8 cellular contexts compared by ENCODE assay signal in genomic region chr2:61854435-61855177, GRCh38. TPM values are rescaled to one million over a fixed set of nuclear protein-coding genes. Genes with fewer than 3 reads are reported as not detected.
DNase-seq lines count a peak whose midpoint lies in the region; ATAC-seq lines count a peak whose summit lies in the region.

No MANE protein-coding gene starts in this region.

- no peaks in the 10 kb centered on the region for H3K27me3 Mint-ChIP-seq in IgD-negative memory B cell

- H3K27me3 ChIP-seq in muscle layer of colon (ENCODE audit: control insufficient read depth in 1 of 2, insufficient read depth in 2 of 2, low read length in 2 of 2), result no peaks in the 10 kb centered on the region

- no peaks in the 10 kb centered on the region for H3K36me3 Mint-ChIP-seq in IgD-negative memory B cell

- H3K9me3 Mint-ChIP-seq in IgD-negative memory B cell, result no peaks in the 10 kb centered on the region

- peak overlapping the region; percentile 92 to 98 (median 96) for H3K4me3 Mint-ChIP-seq in IgD-negative memory B cell

- H3K27ac ChIP-seq in muscle layer of colon (ENCODE audit: low read depth, low read length), result peak overlapping the region; percentile 85

- ATAC-seq in GM21576 (IDR thresholded peaks at IDR 0.05; ENCODE audit: unreplicated experiment), result peak; percentile 85
- peak; percentile 98 for ATAC-seq in esophagus mucosa

- DNase-seq in DMS153 treated with DMSO at 0.1 percent for 48 hours (lab: John Stamatoyannopoulos, UW; ENCODE audit: unreplicated experiment) (peak; percentile 95), OCI-M1 (lab: John Stamatoyannopoulos, UW) (peak; percentile 94)
- peak; percentile 81 for DNase-seq in activated T-cell treated with anti-CD3 and anti-CD28 coated beads, Interleukin-2, amount 50 U/mL, for 1 hour
- DNase-seq in stimulated activated CD8-positive, alpha-beta memory T cell treated with anti-CD3 and anti-CD28 coated beads, Interleukin-7, amount 100 ng/mL, for 1 hour (ENCODE audit: low read depth in 2 of 2), result peak; percentile 61 to 74

- no peaks in the 10 kb centered on the region for H3K9me3 ChIP-seq in muscle layer of colon (ENCODE audit: low read length)

- H3K4me1 Mint-ChIP-seq in IgD-negative memory B cell, result peaks cover 6 to 12% (median 7%) of the 10 kb centered on the region in 3 donors

- peak overlapping the region; percentile 72 to 100 for H3K4me3 ChIP-seq in muscle layer of colon (ENCODE audit: low read depth in 1 of 2, low read length in 2 of 2)

- H3K27ac Mint-ChIP-seq in IgD-negative memory B cell, result peak overlapping the region; percentile 86 to 95 (median 88)

- H3K4me1 ChIP-seq in muscle layer of colon (ENCODE audit: insufficient read depth, low read length), result peaks cover 8% of the 10 kb centered on the region

- no peaks in the 10 kb centered on the region for H3K36me3 ChIP-seq in muscle layer of colon (ENCODE audit: insufficient read depth, low read length)

- peak overlapping the region; percentile 49 for H3K9ac ChIP-seq in muscle layer of colon (ENCODE audit: low read length)

RNA-seq across cellular contexts. Expression of gene FAM161A, which starts 0.7 kb away (rescaled TPM):
- polyA plus RNA-seq in IgD-negative memory B cell, result 1.4 TPM
- 1.3 TPM for total RNA-seq in esophagus mucosa

RNA-seq across cellular contexts. Expression of gene CCT4, which starts 33.9 kb away (rescaled TPM):
- 116 TPM for polyA plus RNA-seq in IgD-negative memory B cell
- 109 TPM for total RNA-seq in esophagus mucosa

RNA-seq across cellular contexts. Expression of gene COMMD1, which starts 50.9 kb away (rescaled TPM):
- 55.2 TPM for polyA plus RNA-seq in IgD-negative memory B cell
- total RNA-seq in esophagus mucosa, result 31.4 TPM

Comparison
In these comparisons a context has a peak if more than half of its experiments do, and no peak if none do; other contexts are left out.
1. Peak in every context shown above with its lines: DNase-seq, ATAC-seq, H3K4me3 ChIP-seq and H3K27ac ChIP-seq.